Comparison of ENCODE assay signal across 9 cellular contexts in the genomic region with DNA sequence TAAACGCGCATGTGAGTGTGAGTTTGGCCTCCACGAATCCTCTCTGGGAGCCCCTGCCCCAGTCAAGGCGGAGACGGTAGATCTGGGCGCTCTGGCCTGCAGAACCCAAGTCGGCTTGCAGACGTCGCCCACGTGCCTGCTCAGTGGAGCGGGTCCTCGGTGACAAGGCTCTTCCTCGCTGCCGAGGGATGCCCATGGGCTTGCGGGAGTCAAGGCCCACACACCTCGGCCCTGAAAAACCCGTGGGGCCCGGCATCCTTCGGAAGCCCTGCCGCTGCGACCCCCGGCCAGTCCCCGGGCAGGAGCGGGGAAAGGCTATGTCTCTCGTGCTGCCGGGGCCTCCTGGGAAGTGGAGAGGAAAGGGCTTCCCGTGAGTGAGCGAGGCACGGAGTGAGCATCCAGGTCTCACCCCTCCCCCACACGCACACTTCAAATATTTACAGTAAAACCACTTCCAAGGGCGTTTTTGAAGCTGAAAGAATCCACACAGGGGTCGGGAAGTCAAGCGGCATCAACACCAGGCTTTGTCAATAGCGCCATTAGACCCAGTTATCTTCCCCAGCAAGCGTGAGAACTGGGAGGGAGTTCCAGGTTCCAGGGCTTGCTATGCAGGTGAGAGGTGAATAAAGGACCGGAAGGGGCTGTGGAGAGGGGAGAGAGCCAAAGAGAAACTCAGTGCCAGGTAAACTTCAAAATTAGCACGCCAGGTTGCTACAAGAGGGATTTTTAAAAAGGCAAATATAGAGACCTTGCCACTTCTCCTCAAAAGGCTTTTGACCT. TPM values are rescaled to one million over a fixed set of nuclear protein-coding genes. Genes with fewer than 3 reads are reported as not detected.
DNase-seq lines count a peak whose midpoint lies in the region; ATAC-seq and TF ChIP-seq lines count a peak whose summit lies in the region.
"Had no signal": no experiment of that assay in that cellular context is flagged by ENCODE, and none has a peak within 500 bp of the region (broad histone marks: within the 10 kb centered on the region; RNA-seq: fewer than 3 reads in every experiment).

No MANE protein-coding gene starts in this region.

- ATAC-seq in HG03442 (IDR thresholded peaks at IDR 0.05; ENCODE audit: unreplicated experiment) (peak; percentile 2), GM18861 (IDR thresholded peaks at IDR 0.05; ENCODE audit: unreplicated experiment) (no peak), left lobe of liver (no peak)

- DNase-seq in Daoy (ENCODE audit: low read depth) = peak; percentile 24
- DNase-seq in activated CD4-positive, alpha-beta memory T cell treated with anti-CD3 and anti-CD28 coated beads, Interleukin-2, amount 10 ng/mL, durations not matched to agents 7 days and 5 days = no peak
- no peak for DNase-seq in SIG-M5 treated with dmso at 0.1 percent for 504 hours (lab: John Stamatoyannopoulos, UW; ENCODE audit: unreplicated experiment)
- no peak for DNase-seq in activated effector memory CD4-positive, alpha-beta T cell treated with Interleukin-2 at 50 U/mL for 16 hours
- DNase-seq in left lobe of liver (ENCODE audit: low spot score) = no peak

- peaks cover 83% of the 10 kb centered on the region for H3K27me3 Mint-ChIP-seq in activated CD4-positive, alpha-beta memory T cell treated with anti-CD3 and anti-CD28 coated beads, Interleukin-2, amount 10 ng/mL, durations not matched to agents 7 days and 5 days
- H3K27me3 Mint-ChIP-seq in nephron (ENCODE audit: low read depth) = peaks cover 89% of the 10 kb centered on the region

- peak overlapping the region; percentile 18 for H3K4me3 Mint-ChIP-seq in activated CD4-positive, alpha-beta memory T cell treated with anti-CD3 and anti-CD28 coated beads, Interleukin-2, amount 10 ng/mL, durations not matched to agents 7 days and 5 days
- peak overlapping the region; percentile 58 to 77 (median 67) for H3K4me3 Mint-ChIP-seq in nephron

- peak overlapping the region; percentile 47 for H3K27ac Mint-ChIP-seq in activated CD4-positive, alpha-beta memory T cell treated with anti-CD3 and anti-CD28 coated beads, Interleukin-2, amount 10 ng/mL, durations not matched to agents 7 days and 5 days
- no peak overlapping the region for H3K27ac Mint-ChIP-seq in nephron

- CTCF ChIA-PET in activated CD4-positive, alpha-beta memory T cell treated with anti-CD3 and anti-CD28 coated beads, Interleukin-2, amount 10 ng/mL, durations not matched to agents 7 days and 5 days (lab: Charles Lee) = no interaction called here

- POLR2A ChIA-PET in activated CD4-positive, alpha-beta memory T cell treated with anti-CD3 and anti-CD28 coated beads, Interleukin-2, amount 10 ng/mL, durations not matched to agents 7 days and 5 days (lab: Charles Lee) = no interaction called here

- H3K36me3 Mint-ChIP-seq in activated CD4-positive, alpha-beta memory T cell treated with anti-CD3 and anti-CD28 coated beads, Interleukin-2, amount 10 ng/mL, durations not matched to agents 7 days and 5 days (ENCODE audit: low read depth) = peaks cover 4% of the 10 kb centered on the region
- no peaks in the 10 kb centered on the region for H3K36me3 Mint-ChIP-seq in nephron (ENCODE audit: low read depth)

- H3K9me3 Mint-ChIP-seq in activated CD4-positive, alpha-beta memory T cell treated with anti-CD3 and anti-CD28 coated beads, Interleukin-2, amount 10 ng/mL, durations not matched to agents 7 days and 5 days = no peaks in the 10 kb centered on the region
- H3K9me3 Mint-ChIP-seq in nephron = no peaks in the 10 kb centered on the region

- H3K4me1 Mint-ChIP-seq in activated CD4-positive, alpha-beta memory T cell treated with anti-CD3 and anti-CD28 coated beads, Interleukin-2, amount 10 ng/mL, durations not matched to agents 7 days and 5 days = peaks cover 20% of the 10 kb centered on the region
- H3K4me1 Mint-ChIP-seq in nephron = no peaks in the 10 kb centered on the region

- TF ChIP-seq CTCF in nephron (IDR thresholded peaks at IDR 0.05; ENCODE audit: unreplicated experiment in 3 of 3) = no peak

RNA-seq across cellular contexts. Expression of gene MNX1, which starts 1.1 kb away (rescaled TPM):
- total RNA-seq in Daoy (2014; rRNA removed; shearing (Covaris generic)) = 4.4 and 6.3 TPM in 2 replicates
- total RNA-seq in activated CD4-positive, alpha-beta memory T cell treated with anti-CD3 and anti-CD28 coated beads, Interleukin-2, amount 10 ng/mL, durations not matched to agents 7 days and 5 days = under 1 TPM in 1 of 2 experiments, not detected in 1; 0.10 TPM
- not detected for total RNA-seq in left lobe of liver
- total RNA-seq: pulmonary artery endothelial cell had no signal
